In genomic region chr1:25247829-25248754, GRCh38 we compare ENCODE assay signal across 1 cellular context.
A peak's percentile ranks its signal among the peaks of the same experiment; 100 is the strongest.
TF ChIP-seq lines count a peak whose summit lies in the region.

No MANE protein-coding gene starts in this region.

TF ChIP-seq in K562, 482 proteins besides CTCF, POLR2A, EP300 and RAD21 (continued from another document and continues in another):
- no peak for TF ChIP-seq NKRF (IDR thresholded peaks at IDR 0.05; ENCODE audit: borderline replicate concordance)
- no peak for TF ChIP-seq E2F8 (IDR thresholded peaks at IDR 0.05; ENCODE audit: low read depth, partially characterized antibody)
- no peak for TF ChIP-seq NR2C1 (IDR thresholded peaks at IDR 0.05)
- TF ChIP-seq NR2C1 (tag; IDR thresholded peaks at IDR 0.05): no peak
- no peak for TF ChIP-seq TCF15 (CRISPR knock-in tag; IDR thresholded peaks at IDR 0.05)
- TF ChIP-seq SFPQ (IDR thresholded peaks at IDR 0.05; ENCODE audit: low read depth, low read length): no peak
- 0 out of 2 replicates have a peak, but pooled peaks have one; percentile 31 for TF ChIP-seq ZNF655 (CRISPR knock-in tag; IDR thresholded peaks at IDR 0.05)
- TF ChIP-seq NRF1 (conservative IDR thresholded peaks at IDR 0.05 in 1 of 2, IDR thresholded peaks at IDR 0.05 in 1 of 2): no peak
- 0 out of 2 replicates have a peak, but pooled peaks have one; percentile 27 for TF ChIP-seq THAP7 (CRISPR knock-in tag; IDR thresholded peaks at IDR 0.05)
- TF ChIP-seq JUN (IDR thresholded peaks at IDR 0.05; ENCODE audit: borderline replicate concordance, low read depth, low read length): no peak
- no peak for TF ChIP-seq JUN (CRISPR knock-in tag; IDR thresholded peaks at IDR 0.05; ENCODE audit: borderline replicate concordance)
- peak; percentile 8; the same call in 1 of the 2 replicates for TF ChIP-seq ESRRA (IDR thresholded peaks at IDR 0.05; ENCODE audit: borderline replicate concordance, low read depth)
- no peak for TF ChIP-seq DDX20 (tag; IDR thresholded peaks at IDR 0.05; ENCODE audit: low read depth)
- TF ChIP-seq NELFE (IDR thresholded peaks at IDR 0.05; ENCODE audit: insufficient read depth, insufficient read length): no peak
- 0 out of 2 replicates have a peak, but pooled peaks have one; percentile 17 for TF ChIP-seq ILF3 (IDR thresholded peaks at IDR 0.05; ENCODE audit: borderline replicate concordance)
- peak; percentile 81; the same call in 1 of the 2 replicates for TF ChIP-seq E2F5 (CRISPR knock-in tag; IDR thresholded peaks at IDR 0.05)
- TF ChIP-seq ZNF561 (CRISPR knock-in tag; conservative IDR thresholded peaks at IDR 0.05): no peak
- no peak for TF ChIP-seq ZKSCAN1 (IDR thresholded peaks at IDR 0.05; ENCODE audit: low read depth, low read length)
- TF ChIP-seq NEUROD1 (IDR thresholded peaks at IDR 0.05; ENCODE audit: borderline replicate concordance, low read depth, low read length, partially characterized antibody): peak; percentile 8
- no peak for TF ChIP-seq ZNF436 (CRISPR knock-in tag; IDR thresholded peaks at IDR 0.05)
- no peak for TF ChIP-seq IRF9 (tag; IDR thresholded peaks at IDR 0.05)
- no peak for TF ChIP-seq ZNF146 (CRISPR knock-in tag; IDR thresholded peaks at IDR 0.05; ENCODE audit: unreplicated experiment)
- TF ChIP-seq ZNF143 (CRISPR knock-in tag; IDR thresholded peaks at IDR 0.05): no peak
- TF ChIP-seq POLR2AphosphoS5 (IDR thresholded peaks at IDR 0.05; ENCODE audit: control insufficient read depth, insufficient read depth, low read depth, low read length): no peak
- 0 out of 2 replicates have a peak, but pooled peaks have one; percentile 11 for TF ChIP-seq RB1 (IDR thresholded peaks at IDR 0.05; ENCODE audit: low read depth)
- no peak for TF ChIP-seq HOXB6 (CRISPR knock-in tag; IDR thresholded peaks at IDR 0.05; ENCODE audit: borderline replicate concordance)
- no peak for TF ChIP-seq ZNF77 (CRISPR knock-in tag; IDR thresholded peaks at IDR 0.05)
- TF ChIP-seq MNT (conservative IDR thresholded peaks at IDR 0.05): no peak
- no peak for TF ChIP-seq MEIS2 (IDR thresholded peaks at IDR 0.05; ENCODE audit: partially characterized antibody)
- no peak for TF ChIP-seq PYGO2 (tag; IDR thresholded peaks at IDR 0.05)
- peak; percentile 11; the same call in 1 of the 2 replicates for TF ChIP-seq HEY1 (CRISPR knock-in tag; IDR thresholded peaks at IDR 0.05; ENCODE audit: borderline replicate concordance)
- TF ChIP-seq HNRNPL (IDR thresholded peaks at IDR 0.05; ENCODE audit: low read depth, low read length): peak; percentile 70; the same call in 1 of the 2 replicates
- TF ChIP-seq SRF (CRISPR knock-in tag; IDR thresholded peaks at IDR 0.05): peak in 1 of 2 experiments; percentile 93; a peak in 2 of 4 replicates
- no peak for TF ChIP-seq FOXM1 (IDR thresholded peaks at IDR 0.05; ENCODE audit: low read depth)
- TF ChIP-seq FOXM1 (CRISPR knock-in tag; IDR thresholded peaks at IDR 0.05; ENCODE audit: low read depth): no peak
- TF ChIP-seq ARID1B (IDR thresholded peaks at IDR 0.05): 0 out of 2 replicates have a peak, but pooled peaks have one; percentile 22
- TF ChIP-seq ZNF277 (CRISPR knock-in tag; IDR thresholded peaks at IDR 0.05; ENCODE audit: borderline replicate concordance): no peak
- TF ChIP-seq ERF (CRISPR knock-in tag; IDR thresholded peaks at IDR 0.05): peak; percentile 61; the same call in 1 of the 2 replicates
- no peak for TF ChIP-seq E2F6 (IDR thresholded peaks at IDR 0.05; ENCODE audit: borderline replicate concordance in 1 of 2, extremely low read depth in 1 of 2, insufficient read depth in 1 of 2, insufficient read length in 1 of 2, low read depth in 1 of 2, low read length in 1 of 2, poor library complexity in 1 of 2, severe bottlenecking in 1 of 2)
- TF ChIP-seq ZNF175 (CRISPR knock-in tag; IDR thresholded peaks at IDR 0.05; ENCODE audit: low read depth): no peak
- no peak for TF ChIP-seq FOXA1 (IDR thresholded peaks at IDR 0.05; ENCODE audit: borderline replicate concordance)
- TF ChIP-seq POU5F1 (IDR thresholded peaks at IDR 0.05; ENCODE audit: borderline replicate concordance, low read depth, low read length, partially characterized antibody): no peak
- no peak for TF ChIP-seq CLOCK (CRISPR knock-in tag; IDR thresholded peaks at IDR 0.05; ENCODE audit: borderline replicate concordance)
